ENCODE assay signal across 1 cellular context in the genomic region with DNA sequence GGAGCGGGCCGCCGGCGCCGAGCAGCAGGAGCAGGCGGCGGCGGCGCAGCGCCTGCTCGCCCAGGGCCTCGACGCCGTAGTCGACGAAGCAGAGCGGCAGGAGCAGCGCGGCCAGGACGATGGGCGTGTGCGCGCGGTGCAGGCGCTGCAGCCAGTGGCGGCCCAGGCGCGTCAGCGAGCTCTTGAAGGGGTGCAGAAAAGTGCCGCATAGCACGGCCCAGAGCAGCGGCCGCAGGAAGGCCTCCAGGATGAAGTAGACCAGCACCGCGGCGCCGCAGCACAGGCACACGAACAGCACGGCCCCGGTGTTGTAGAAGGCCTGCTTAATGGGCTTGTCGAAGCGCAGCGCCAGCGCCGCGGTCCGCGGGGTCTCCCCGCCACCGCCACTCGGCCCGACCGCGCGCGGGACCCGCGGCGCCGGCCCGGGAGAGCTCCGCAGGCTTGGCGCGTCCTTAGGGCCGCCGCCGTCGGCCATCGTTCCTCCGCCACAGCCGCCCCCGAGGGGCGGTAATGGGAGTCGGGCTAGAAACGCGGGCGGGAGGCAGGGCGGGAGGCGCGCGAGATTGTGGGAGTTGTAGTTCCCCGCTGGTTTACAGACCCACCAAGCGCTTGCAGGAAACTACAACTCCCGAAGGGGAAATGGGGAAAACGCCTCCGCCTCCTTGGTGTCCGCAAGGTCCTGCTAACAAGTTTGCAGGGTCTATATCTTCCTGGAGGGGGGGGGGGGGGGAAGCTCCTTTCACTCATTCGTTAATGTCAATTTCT.
TF ChIP-seq lines count a peak whose summit lies in the region.

A gene (minus strand): TSS at position 509 of the 765 bp plus-strand sequence. CDS start 34 bp downstream, at position 475.

TF ChIP-seq in K562, 482 proteins besides CTCF, POLR2A, EP300 and RAD21 (continued from another document and continues in another):
- TF ChIP-seq, protein P1, sequence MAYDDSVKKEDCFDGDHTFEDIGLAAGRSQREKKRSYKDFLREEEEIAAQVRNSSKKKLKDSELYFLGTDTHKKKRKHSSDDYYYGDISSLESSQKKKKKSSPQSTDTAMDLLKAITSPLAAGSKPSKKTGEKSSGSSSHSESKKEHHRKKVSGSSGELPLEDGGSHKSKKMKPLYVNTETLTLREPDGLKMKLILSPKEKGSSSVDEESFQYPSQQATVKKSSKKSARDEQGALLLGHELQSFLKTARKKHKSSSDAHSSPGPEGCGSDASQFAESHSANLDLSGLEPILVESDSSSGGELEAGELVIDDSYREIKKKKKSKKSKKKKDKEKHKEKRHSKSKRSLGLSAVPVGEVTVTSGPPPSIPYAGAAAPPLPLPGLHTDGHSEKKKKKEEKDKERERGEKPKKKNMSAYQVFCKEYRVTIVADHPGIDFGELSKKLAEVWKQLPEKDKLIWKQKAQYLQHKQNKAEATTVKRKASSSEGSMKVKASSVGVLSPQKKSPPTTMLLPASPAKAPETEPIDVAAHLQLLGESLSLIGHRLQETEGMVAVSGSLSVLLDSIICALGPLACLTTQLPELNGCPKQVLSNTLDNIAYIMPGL (CRISPR knock-in tag; IDR thresholded peaks at IDR 0.05) = no peak
- TF ChIP-seq DMBX1 (CRISPR knock-in tag; IDR thresholded peaks at IDR 0.05; ENCODE audit: borderline replicate concordance) = no peak
- TF ChIP-seq SREBF2 (CRISPR knock-in tag; IDR thresholded peaks at IDR 0.05) = no peak
- no peak for TF ChIP-seq RBM39 (optimal IDR thresholded peaks at IDR 0.05; ENCODE audit: low read depth, low read length)
- TF ChIP-seq, protein P2, sequence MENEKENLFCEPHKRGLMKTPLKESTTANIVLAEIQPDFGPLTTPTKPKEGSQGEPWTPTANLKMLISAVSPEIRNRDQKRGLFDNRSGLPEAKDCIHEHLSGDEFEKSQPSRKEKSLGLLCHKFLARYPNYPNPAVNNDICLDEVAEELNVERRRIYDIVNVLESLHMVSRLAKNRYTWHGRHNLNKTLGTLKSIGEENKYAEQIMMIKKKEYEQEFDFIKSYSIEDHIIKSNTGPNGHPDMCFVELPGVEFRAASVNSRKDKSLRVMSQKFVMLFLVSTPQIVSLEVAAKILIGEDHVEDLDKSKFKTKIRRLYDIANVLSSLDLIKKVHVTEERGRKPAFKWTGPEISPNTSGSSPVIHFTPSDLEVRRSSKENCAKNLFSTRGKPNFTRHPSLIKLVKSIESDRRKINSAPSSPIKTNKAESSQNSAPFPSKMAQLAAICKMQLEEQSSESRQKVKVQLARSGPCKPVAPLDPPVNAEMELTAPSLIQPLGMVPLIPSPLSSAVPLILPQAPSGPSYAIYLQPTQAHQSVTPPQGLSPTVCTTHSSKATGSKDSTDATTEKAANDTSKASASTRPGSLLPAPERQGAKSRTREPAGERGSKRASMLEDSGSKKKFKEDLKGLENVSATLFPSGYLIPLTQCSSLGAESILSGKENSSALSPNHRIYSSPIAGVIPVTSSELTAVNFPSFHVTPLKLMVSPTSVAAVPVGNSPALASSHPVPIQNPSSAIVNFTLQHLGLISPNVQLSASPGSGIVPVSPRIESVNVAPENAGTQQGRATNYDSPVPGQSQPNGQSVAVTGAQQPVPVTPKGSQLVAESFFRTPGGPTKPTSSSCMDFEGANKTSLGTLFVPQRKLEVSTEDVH (IDR thresholded peaks at IDR 0.05; ENCODE audit: low read depth, partially characterized antibody) = peak; percentile 64
- no peak for TF ChIP-seq ZNF444 (CRISPR knock-in tag; IDR thresholded peaks at IDR 0.05)
- TF ChIP-seq, protein P3, sequence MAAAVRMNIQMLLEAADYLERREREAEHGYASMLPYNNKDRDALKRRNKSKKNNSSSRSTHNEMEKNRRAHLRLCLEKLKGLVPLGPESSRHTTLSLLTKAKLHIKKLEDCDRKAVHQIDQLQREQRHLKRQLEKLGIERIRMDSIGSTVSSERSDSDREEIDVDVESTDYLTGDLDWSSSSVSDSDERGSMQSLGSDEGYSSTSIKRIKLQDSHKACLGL (CRISPR knock-in tag; IDR thresholded peaks at IDR 0.05; ENCODE audit: borderline replicate concordance, poor library complexity, severe bottlenecking) = no peak
- peak; percentile 89 for TF ChIP-seq CXXC5 (CRISPR knock-in tag; IDR thresholded peaks at IDR 0.05)
- no peak for TF ChIP-seq RFX1 (IDR thresholded peaks at IDR 0.05)
- no peak for TF ChIP-seq EGR1 (conservative IDR thresholded peaks at IDR 0.05)
- TF ChIP-seq HEY1 (CRISPR knock-in tag; IDR thresholded peaks at IDR 0.05; ENCODE audit: borderline replicate concordance) = no peak
- TF ChIP-seq, protein P4, sequence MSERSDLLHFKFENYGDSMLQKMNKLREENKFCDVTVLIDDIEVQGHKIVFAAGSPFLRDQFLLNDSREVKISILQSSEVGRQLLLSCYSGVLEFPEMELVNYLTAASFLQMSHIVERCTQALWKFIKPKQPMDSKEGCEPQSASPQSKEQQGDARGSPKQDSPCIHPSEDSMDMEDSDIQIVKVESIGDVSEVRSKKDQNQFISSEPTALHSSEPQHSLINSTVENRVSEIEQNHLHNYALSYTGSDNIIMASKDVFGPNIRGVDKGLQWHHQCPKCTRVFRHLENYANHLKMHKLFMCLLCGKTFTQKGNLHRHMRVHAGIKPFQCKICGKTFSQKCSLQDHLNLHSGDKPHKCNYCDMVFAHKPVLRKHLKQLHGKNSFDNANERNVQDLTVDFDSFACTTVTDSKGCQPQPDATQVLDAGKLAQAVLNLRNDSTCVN (CRISPR knock-in tag; IDR thresholded peaks at IDR 0.05) = no peak
- TF ChIP-seq, protein P5, sequence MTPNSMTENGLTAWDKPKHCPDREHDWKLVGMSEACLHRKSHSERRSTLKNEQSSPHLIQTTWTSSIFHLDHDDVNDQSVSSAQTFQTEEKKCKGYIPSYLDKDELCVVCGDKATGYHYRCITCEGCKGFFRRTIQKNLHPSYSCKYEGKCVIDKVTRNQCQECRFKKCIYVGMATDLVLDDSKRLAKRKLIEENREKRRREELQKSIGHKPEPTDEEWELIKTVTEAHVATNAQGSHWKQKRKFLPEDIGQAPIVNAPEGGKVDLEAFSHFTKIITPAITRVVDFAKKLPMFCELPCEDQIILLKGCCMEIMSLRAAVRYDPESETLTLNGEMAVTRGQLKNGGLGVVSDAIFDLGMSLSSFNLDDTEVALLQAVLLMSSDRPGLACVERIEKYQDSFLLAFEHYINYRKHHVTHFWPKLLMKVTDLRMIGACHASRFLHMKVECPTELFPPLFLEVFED (CRISPR knock-in tag; conservative IDR thresholded peaks at IDR 0.05) = no peak
- TF ChIP-seq MIER1 (IDR thresholded peaks at IDR 0.05; ENCODE audit: low read depth) = no peak
- no peak for TF ChIP-seq NCOA2 (IDR thresholded peaks at IDR 0.05; ENCODE audit: partially characterized antibody in 2 of 2)
- TF ChIP-seq, protein P6, sequence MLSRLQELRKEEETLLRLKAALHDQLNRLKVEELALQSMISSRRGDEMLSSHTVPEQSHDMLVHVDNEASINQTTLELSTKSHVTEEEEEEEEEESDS (CRISPR knock-in tag; IDR thresholded peaks at IDR 0.05) = no peak
- no peak for TF ChIP-seq ZNF445 (CRISPR knock-in tag; IDR thresholded peaks at IDR 0.05; ENCODE audit: low read depth)
- TF ChIP-seq EHMT2 (IDR thresholded peaks at IDR 0.05) = no peak
- no peak for TF ChIP-seq RBM15 (IDR thresholded peaks at IDR 0.05; ENCODE audit: insufficient read depth, low read length)
- no peak for TF ChIP-seq ZSCAN32 (CRISPR knock-in tag; IDR thresholded peaks at IDR 0.05)
- TF ChIP-seq MYC (IDR thresholded peaks at IDR 0.05; ENCODE audit: low read depth, low read length) = peak; percentile 53
- TF ChIP-seq MYC (CRISPR knock-in tag; IDR thresholded peaks at IDR 0.05; ENCODE audit: borderline replicate concordance, low read depth) = no peak
- TF ChIP-seq, protein P7, sequence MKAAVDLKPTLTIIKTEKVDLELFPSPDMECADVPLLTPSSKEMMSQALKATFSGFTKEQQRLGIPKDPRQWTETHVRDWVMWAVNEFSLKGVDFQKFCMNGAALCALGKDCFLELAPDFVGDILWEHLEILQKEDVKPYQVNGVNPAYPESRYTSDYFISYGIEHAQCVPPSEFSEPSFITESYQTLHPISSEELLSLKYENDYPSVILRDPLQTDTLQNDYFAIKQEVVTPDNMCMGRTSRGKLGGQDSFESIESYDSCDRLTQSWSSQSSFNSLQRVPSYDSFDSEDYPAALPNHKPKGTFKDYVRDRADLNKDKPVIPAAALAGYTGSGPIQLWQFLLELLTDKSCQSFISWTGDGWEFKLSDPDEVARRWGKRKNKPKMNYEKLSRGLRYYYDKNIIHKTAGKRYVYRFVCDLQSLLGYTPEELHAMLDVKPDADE (conservative IDR thresholded peaks at IDR 0.05; ENCODE audit: control insufficient read depth, low read depth, low read length) = no peak; the same call in 1 of the 2 replicates
- TF ChIP-seq BHLHE40 (IDR thresholded peaks at IDR 0.05; ENCODE audit: low read length) = no peak
- no peak; the same call in 1 of the 2 replicates for TF ChIP-seq CBX1 (IDR thresholded peaks at IDR 0.05; ENCODE audit: low read depth)
- peak; percentile 69 for TF ChIP-seq JUND (IDR thresholded peaks at IDR 0.05; ENCODE audit: borderline replicate concordance, low read depth, low read length)
- no peak for TF ChIP-seq JUND (tag; IDR thresholded peaks at IDR 0.05; ENCODE audit: borderline replicate concordance, low read depth, low read length)
- TF ChIP-seq STAG1 (CRISPR knock-in tag; IDR thresholded peaks at IDR 0.05; ENCODE audit: borderline replicate concordance) = no peak; the same call in 1 of the 2 replicates
- TF ChIP-seq PML (IDR thresholded peaks at IDR 0.05; ENCODE audit: low read length) = no peak
- TF ChIP-seq CEBPG (CRISPR knock-in tag; IDR thresholded peaks at IDR 0.05) = no peak
- TF ChIP-seq CEBPG (tag; conservative IDR thresholded peaks at IDR 0.05 in 1 of 2, IDR thresholded peaks at IDR 0.05 in 1 of 2) = no peak
- TF ChIP-seq KDM5B (IDR thresholded peaks at IDR 0.05; ENCODE audit: insufficient replicate concordance, low read depth, low read length) = peak; percentile 69
- TF ChIP-seq, protein P8, sequence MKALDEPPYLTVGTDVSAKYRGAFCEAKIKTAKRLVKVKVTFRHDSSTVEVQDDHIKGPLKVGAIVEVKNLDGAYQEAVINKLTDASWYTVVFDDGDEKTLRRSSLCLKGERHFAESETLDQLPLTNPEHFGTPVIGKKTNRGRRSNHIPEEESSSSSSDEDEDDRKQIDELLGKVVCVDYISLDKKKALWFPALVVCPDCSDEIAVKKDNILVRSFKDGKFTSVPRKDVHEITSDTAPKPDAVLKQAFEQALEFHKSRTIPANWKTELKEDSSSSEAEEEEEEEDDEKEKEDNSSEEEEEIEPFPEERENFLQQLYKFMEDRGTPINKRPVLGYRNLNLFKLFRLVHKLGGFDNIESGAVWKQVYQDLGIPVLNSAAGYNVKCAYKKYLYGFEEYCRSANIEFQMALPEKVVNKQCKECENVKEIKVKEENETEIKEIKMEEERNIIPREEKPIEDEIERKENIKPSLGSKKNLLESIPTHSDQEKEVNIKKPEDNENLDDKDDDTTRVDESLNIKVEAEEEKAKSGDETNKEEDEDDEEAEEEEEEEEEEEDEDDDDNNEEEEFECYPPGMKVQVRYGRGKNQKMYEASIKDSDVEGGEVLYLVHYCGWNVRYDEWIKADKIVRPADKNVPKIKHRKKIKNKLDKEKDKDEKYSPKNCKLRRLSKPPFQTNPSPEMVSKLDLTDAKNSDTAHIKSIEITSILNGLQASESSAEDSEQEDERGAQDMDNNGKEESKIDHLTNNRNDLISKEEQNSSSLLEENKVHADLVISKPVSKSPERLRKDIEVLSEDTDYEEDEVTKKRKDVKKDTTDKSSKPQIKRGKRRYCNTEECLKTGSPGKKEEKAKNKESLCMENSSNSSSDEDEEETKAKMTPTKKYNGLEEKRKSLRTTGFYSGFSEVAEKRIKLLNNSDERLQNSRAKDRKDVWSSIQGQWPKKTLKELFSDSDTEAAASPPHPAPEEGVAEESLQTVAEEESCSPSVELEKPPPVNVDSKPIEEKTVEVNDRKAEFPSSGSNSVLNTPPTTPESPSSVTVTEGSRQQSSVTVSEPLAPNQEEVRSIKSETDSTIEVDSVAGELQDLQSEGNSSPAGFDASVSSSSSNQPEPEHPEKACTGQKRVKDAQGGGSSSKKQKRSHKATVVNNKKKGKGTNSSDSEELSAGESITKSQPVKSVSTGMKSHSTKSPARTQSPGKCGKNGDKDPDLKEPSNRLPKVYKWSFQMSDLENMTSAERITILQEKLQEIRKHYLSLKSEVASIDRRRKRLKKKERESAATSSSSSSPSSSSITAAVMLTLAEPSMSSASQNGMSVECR (CRISPR knock-in tag; IDR thresholded peaks at IDR 0.05) = peak; percentile 82
- peak; percentile 74 for TF ChIP-seq L3MBTL2 (IDR thresholded peaks at IDR 0.05)
- TF ChIP-seq RBM25 (IDR thresholded peaks at IDR 0.05; ENCODE audit: low read depth, low read length, severe bottlenecking) = no peak
- no peak for TF ChIP-seq HDGF (IDR thresholded peaks at IDR 0.05)
- TF ChIP-seq NFIC (IDR thresholded peaks at IDR 0.05) = no peak
